Comparison of ENCODE assay signal across 1 cellular context in the genomic region with DNA sequence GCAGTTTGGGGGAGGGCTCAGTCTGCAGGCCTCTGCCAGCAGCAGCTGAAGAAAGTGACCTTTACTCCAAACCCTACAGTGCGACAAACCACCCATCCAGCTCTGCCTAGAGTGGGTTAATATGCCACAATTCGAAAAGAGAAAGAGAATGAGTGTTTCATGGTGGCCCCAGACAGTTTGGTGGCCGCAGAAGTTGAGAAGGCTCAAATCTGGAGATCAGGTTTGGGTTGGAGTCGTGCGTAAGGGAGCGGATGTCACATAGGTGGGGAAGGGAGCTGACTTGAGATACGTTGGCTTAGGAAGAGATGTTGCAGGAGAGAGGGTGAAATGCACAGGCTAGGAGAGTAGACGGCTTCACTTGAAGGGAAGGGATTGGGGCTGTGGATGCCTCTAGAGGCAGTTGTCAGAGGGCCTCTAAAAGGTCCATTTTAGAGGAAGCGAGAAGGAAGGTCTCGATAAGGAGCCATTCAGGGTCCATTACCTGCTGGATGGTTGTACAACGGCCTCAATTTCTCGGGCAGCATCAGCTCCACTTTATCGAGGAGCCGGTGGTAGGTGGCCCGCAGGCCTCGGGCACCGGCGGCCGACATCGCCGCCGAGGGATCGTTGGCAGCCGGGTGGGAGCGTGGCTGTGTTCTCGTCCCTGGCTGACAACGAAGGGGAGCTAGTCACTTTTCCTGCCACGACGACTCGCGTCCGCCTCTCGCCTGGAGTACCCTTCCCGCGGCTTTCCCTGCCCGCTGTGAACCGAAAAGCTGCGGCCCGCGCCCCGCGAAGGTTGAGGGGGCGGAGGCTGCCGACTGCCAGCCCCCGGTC.
TF ChIP-seq lines count a peak whose summit lies in the region.

No MANE protein-coding gene starts in this region.

TF ChIP-seq in HepG2, 621 proteins besides CTCF, POLR2A, EP300 and RAD21 (continued from another document and continues in another):
- TF ChIP-seq, protein P1, sequence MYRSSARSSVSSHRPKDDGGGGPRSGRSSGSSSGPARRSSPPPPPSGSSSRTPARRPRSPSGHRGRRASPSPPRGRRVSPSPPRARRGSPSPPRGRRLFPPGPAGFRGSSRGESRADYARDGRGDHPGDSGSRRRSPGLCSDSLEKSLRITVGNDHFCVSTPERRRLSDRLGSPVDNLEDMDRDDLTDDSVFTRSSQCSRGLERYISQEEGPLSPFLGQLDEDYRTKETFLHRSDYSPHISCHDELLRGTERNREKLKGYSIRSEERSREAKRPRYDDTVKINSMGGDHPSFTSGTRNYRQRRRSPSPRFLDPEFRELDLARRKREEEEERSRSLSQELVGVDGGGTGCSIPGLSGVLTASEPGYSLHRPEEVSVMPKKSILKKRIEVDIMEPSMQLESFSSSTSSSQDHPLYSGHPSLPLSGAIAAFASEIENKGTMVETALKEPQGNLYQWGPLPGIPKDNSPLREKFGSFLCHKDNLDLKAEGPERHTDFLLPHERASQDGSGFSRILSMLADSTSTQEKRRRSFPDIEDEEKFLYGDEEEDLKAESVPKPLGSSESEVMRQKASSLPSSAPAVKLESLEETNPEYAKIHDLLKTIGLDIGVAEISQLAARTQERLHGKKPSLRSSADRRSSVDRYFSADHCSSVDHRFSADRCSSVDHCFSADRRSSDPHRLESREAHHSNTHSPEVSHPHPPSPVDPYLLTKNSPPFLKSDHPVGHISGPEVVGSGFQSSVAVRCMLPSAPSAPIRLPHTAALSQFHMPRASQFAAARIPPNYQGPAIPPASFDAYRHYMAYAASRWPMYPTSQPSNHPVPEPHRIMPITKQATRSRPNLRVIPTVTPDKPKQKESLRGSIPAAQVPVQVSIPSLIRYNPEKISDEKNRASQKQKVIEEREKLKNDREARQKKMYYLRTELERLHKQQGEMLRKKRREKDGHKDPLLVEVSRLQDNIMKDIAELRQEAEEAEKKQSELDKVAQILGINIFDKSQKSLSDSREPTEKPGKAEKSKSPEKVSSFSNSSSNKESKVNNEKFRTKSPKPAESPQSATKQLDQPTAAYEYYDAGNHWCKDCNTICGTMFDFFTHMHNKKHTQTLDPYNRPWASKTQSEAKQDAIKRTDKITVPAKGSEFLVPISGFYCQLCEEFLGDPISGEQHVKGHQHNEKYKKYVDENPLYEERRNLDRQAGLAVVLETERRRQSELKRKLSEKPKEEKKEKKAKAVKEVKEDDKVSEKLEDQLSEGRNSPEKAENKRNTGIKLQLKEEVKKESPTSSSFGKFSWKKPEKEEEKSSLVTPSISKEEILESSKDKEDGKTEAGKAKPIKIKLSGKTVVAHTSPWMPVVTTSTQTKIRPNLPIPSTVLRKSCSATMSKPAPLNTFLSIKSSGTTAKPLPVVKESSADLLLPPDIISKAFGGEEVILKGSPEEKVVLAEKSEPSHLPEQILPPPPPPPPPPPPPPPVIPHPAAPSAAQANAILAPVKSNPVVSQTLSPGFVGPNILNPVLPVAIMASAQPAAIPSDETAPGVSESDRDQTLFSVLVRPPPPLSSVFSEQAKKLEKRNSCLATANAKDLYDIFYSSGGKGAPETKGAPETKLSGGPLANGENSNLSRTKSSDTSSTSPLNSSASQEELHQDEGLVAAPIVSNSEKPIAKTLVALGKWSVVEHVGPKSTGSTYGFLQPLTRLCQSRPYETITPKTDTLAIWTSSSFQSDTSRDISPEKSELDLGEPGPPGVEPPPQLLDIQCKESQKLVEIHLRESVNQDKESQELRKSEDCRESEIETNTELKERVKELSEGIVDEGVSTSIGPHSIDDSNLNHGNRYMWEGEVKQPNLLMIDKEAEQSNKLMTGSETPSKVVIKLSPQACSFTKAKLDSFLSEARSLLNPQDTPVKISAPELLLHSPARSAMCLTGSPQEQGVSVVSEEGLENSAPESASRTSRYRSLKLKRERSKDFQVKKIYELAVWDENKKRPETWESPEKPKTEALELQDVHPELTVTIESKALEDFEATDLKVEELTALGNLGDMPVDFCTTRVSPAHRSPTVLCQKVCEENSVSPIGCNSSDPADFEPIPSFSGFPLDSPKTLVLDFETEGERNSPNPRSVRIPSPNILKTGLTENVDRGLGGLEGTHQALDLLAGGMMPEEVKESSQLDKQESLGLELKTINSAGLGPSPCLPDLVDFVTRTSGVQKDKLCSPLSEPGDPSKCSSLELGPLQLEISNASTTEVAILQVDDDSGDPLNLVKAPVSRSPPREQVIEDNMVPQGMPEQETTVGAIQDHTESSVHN (CRISPR knock-in tag; IDR thresholded peaks at IDR 0.05) = no peak
- TF ChIP-seq ZBTB3 (CRISPR knock-in tag; IDR thresholded peaks at IDR 0.05; ENCODE audit: borderline replicate concordance, low read depth) = no peak
- no peak; the same call in 1 of the 2 replicates for TF ChIP-seq ARNT2 (CRISPR knock-in tag; IDR thresholded peaks at IDR 0.05; ENCODE audit: low read depth)
- TF ChIP-seq KAT2B (IDR thresholded peaks at IDR 0.05; ENCODE audit: borderline replicate concordance, low read depth, low read length) = no peak
- TF ChIP-seq ZSCAN30 (CRISPR knock-in tag; IDR thresholded peaks at IDR 0.05) = no peak
- no peak for TF ChIP-seq MIER2 (CRISPR knock-in tag; IDR thresholded peaks at IDR 0.05)
- TF ChIP-seq, protein P2, sequence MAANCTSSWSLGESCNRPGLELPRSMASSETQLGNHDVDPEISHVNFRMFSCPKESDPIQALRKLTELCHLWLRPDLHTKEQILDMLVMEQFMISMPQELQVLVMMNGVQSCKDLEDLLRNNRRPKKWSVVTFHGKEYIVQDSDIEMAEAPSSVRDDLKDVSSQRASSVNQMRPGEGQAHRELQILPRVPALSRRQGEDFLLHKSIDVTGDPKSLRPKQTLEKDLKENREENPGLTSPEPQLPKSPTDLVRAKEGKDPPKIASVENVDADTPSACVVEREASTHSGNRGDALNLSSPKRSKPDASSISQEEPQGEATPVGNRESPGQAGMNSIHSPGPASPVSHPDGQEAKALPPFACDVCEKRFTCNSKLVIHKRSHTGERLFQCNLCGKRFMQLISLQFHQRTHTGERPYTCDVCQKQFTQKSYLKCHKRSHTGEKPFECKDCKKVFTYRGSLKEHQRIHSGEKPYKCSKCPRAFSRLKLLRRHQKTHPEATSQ (CRISPR knock-in tag; IDR thresholded peaks at IDR 0.05; ENCODE audit: borderline replicate concordance) = no peak
- TF ChIP-seq PITX1 (CRISPR knock-in tag; IDR thresholded peaks at IDR 0.05) = 0 out of 2 replicates have a peak, but pooled peaks have one; percentile 43
- TF ChIP-seq, protein P3, sequence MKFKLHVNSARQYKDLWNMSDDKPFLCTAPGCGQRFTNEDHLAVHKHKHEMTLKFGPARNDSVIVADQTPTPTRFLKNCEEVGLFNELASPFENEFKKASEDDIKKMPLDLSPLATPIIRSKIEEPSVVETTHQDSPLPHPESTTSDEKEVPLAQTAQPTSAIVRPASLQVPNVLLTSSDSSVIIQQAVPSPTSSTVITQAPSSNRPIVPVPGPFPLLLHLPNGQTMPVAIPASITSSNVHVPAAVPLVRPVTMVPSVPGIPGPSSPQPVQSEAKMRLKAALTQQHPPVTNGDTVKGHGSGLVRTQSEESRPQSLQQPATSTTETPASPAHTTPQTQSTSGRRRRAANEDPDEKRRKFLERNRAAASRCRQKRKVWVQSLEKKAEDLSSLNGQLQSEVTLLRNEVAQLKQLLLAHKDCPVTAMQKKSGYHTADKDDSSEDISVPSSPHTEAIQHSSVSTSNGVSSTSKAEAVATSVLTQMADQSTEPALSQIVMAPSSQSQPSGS (CRISPR knock-in tag; IDR thresholded peaks at IDR 0.05) = no peak
- 0 out of 2 replicates have a peak, but pooled peaks have one; percentile 27 for TF ChIP-seq SP140L (CRISPR knock-in tag; IDR thresholded peaks at IDR 0.05; ENCODE audit: borderline replicate concordance)
- no peak for TF ChIP-seq ZNF75D (CRISPR knock-in tag; IDR thresholded peaks at IDR 0.05; ENCODE audit: borderline replicate concordance)
- TF ChIP-seq, protein P4, sequence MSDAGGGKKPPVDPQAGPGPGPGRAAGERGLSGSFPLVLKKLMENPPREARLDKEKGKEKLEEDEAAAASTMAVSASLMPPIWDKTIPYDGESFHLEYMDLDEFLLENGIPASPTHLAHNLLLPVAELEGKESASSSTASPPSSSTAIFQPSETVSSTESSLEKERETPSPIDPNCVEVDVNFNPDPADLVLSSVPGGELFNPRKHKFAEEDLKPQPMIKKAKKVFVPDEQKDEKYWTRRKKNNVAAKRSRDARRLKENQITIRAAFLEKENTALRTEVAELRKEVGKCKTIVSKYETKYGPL (CRISPR knock-in tag; IDR thresholded peaks at IDR 0.05) = 0 out of 2 replicates have a peak, but pooled peaks have one; percentile 13
- no peak for TF ChIP-seq KLF11 (CRISPR knock-in tag; IDR thresholded peaks at IDR 0.05)
- TF ChIP-seq, protein P5, sequence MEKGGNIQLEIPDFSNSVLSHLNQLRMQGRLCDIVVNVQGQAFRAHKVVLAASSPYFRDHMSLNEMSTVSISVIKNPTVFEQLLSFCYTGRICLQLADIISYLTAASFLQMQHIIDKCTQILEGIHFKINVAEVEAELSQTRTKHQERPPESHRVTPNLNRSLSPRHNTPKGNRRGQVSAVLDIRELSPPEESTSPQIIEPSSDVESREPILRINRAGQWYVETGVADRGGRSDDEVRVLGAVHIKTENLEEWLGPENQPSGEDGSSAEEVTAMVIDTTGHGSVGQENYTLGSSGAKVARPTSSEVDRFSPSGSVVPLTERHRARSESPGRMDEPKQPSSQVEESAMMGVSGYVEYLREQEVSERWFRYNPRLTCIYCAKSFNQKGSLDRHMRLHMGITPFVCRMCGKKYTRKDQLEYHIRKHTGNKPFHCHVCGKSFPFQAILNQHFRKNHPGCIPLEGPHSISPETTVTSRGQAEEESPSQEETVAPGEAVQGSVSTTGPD (CRISPR knock-in tag; IDR thresholded peaks at IDR 0.05) = 0 out of 2 replicates have a peak, but pooled peaks have one; percentile 70
- no peak for TF ChIP-seq ZNF354B (CRISPR knock-in tag; IDR thresholded peaks at IDR 0.05)
- TF ChIP-seq SNAI1 (CRISPR knock-in tag; IDR thresholded peaks at IDR 0.05; ENCODE audit: borderline replicate concordance) = peak; percentile 85; the same call in 1 of the 2 replicates
- no peak for TF ChIP-seq ZNF3 (CRISPR knock-in tag; IDR thresholded peaks at IDR 0.05)
- TF ChIP-seq, protein P6, sequence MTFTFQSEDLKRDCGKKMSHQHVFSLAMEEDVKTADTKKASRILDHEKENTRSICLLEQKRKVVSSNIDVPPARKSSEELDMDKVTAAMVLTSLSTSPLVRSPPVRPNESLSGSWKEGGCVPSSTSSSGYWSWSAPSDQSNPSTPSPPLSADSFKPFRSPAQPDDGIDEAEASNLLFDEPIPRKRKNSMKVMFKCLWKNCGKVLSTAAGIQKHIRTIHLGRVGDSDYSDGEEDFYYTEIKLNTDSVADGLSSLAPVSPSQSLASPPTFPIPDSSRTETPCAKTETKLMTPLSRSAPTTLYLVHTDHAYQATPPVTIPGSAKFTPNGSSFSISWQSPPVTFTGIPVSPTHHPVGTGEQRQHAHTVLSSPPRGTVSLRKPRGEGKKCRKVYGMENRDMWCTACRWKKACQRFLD (CRISPR knock-in tag; IDR thresholded peaks at IDR 0.05; ENCODE audit: borderline replicate concordance) = no peak
- no peak for TF ChIP-seq ZNF326 (CRISPR knock-in tag; IDR thresholded peaks at IDR 0.05; ENCODE audit: borderline replicate concordance)
- TF ChIP-seq, protein P7, sequence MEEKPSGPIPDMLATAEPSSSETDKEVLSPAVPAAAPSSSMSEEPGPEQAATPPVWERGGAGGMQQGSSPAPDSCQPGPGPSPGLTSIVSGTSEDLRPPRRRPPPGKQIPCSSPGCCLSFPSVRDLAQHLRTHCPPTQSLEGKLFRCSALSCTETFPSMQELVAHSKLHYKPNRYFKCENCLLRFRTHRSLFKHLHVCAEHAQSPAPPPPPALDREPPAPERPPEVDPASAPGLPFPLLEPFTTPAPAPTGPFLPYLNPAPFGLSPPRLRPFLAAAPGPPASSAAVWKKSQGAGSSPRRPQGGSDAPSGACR (CRISPR knock-in tag; IDR thresholded peaks at IDR 0.05) = peak; percentile 74; the same call in 1 of the 2 replicates
- TF ChIP-seq HDAC2 (CRISPR knock-in tag; IDR thresholded peaks at IDR 0.05) = peak; percentile 26; the same call in 1 of the 2 replicates
- no peak for TF ChIP-seq RFX3 (CRISPR knock-in tag; IDR thresholded peaks at IDR 0.05)
- TF ChIP-seq, protein P8, sequence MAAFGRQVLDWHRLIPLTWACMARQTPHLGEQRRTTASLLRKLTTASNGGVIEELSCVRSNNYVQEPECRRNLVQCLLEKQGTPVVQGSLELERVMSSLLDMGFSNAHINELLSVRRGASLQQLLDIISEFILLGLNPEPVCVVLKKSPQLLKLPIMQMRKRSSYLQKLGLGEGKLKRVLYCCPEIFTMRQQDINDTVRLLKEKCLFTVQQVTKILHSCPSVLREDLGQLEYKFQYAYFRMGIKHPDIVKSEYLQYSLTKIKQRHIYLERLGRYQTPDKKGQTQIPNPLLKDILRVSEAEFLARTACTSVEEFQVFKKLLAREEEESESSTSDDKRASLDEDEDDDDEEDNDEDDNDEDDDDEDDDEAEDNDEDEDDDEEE (CRISPR knock-in tag; IDR thresholded peaks at IDR 0.05) = no peak; the same call in 1 of the 2 replicates
- TF ChIP-seq, protein P9, sequence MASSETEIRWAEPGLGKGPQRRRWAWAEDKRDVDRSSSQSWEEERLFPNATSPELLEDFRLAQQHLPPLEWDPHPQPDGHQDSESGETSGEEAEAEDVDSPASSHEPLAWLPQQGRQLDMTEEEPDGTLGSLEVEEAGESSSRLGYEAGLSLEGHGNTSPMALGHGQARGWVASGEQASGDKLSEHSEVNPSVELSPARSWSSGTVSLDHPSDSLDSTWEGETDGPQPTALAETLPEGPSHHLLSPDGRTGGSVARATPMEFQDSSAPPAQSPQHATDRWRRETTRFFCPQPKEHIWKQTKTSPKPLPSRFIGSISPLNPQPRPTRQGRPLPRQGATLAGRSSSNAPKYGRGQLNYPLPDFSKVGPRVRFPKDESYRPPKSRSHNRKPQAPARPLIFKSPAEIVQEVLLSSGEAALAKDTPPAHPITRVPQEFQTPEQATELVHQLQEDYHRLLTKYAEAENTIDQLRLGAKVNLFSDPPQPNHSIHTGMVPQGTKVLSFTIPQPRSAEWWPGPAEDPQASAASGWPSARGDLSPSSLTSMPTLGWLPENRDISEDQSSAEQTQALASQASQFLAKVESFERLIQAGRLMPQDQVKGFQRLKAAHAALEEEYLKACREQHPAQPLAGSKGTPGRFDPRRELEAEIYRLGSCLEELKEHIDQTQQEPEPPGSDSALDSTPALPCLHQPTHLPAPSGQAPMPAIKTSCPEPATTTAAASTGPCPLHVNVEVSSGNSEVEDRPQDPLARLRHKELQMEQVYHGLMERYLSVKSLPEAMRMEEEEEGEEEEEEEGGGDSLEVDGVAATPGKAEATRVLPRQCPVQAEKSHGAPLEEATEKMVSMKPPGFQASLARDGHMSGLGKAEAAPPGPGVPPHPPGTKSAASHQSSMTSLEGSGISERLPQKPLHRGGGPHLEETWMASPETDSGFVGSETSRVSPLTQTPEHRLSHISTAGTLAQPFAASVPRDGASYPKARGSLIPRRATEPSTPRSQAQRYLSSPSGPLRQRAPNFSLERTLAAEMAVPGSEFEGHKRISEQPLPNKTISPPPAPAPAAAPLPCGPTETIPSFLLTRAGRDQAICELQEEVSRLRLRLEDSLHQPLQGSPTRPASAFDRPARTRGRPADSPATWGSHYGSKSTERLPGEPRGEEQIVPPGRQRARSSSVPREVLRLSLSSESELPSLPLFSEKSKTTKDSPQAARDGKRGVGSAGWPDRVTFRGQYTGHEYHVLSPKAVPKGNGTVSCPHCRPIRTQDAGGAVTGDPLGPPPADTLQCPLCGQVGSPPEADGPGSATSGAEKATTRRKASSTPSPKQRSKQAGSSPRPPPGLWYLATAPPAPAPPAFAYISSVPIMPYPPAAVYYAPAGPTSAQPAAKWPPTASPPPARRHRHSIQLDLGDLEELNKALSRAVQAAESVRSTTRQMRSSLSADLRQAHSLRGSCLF (CRISPR knock-in tag; IDR thresholded peaks at IDR 0.05; ENCODE audit: borderline replicate concordance) = no peak; the same call in 1 of the 2 replicates
- peak; percentile 34; the same call in 1 of the 2 replicates for TF ChIP-seq ZSCAN31 (CRISPR knock-in tag; IDR thresholded peaks at IDR 0.05; ENCODE audit: low read depth)
